In genomic region chr9:101388507-101388993, GRCh38 we compare ENCODE assay signal across 7 cellular contexts. TPM values are rescaled to one million over a fixed set of nuclear protein-coding genes. Genes with fewer than 3 reads are reported as not detected.
DNase-seq lines count a peak whose midpoint lies in the region; ATAC-seq and TF ChIP-seq lines count a peak whose summit lies in the region.

No MANE protein-coding gene starts in this region.

- no peak overlapping the region for H3K9ac ChIP-seq in liver (ENCODE audit: low read depth in 1 of 2, low read length in 2 of 2)

- peaks cover 0 to 23% (median 20%) of the 10 kb centered on the region in 4 donors for H3K36me3 ChIP-seq in liver (ENCODE audit: control insufficient read depth in 4 of 4, insufficient read depth in 3 of 4, low read depth in 1 of 4, low read length in 3 of 4)

- TF ChIP-seq CTCF in LNCaP clone FGC (IDR thresholded peaks at IDR 0.05; ENCODE audit: control insufficient read depth, extremely low read depth, insufficient read depth): peak; percentile 78
- TF ChIP-seq CTCF in astrocyte of the spinal cord (IDR thresholded peaks at IDR 0.05; ENCODE audit: low read depth, low read length): peak; percentile 53
- peak; percentile 39 for TF ChIP-seq CTCF in liver (IDR thresholded peaks at IDR 0.05; ENCODE audit: low read depth, low read length, missing input control)

- peak; percentile 75 for DNase-seq in DMS53 (lab: John Stamatoyannopoulos, UW)
- peak; percentile 49 for DNase-seq in LNCaP clone FGC (ENCODE audit: low read depth)
- no peak for DNase-seq in astrocyte of the spinal cord (ENCODE audit: low read depth, low spot score)
- DNase-seq in stimulated activated naive CD4-positive, alpha-beta T cell treated with Interleukin-2 at 50 U/mL for 16 hours (lab: John Stamatoyannopoulos, UW): no peak

- no peak overlapping the region for H3K4me3 ChIP-seq in LNCaP clone FGC (ENCODE audit: low read depth, low read length)
- no peak overlapping the region for H3K4me3 ChIP-seq in astrocyte of the spinal cord (ENCODE audit: low read depth, low read length)
- H3K4me3 ChIP-seq in liver (ENCODE audit: low read depth in 1 of 3, low read length in 3 of 3): no peak overlapping the region

- peak; percentile 69 to 77 for TF ChIP-seq RAD21 in liver (IDR thresholded peaks at IDR 0.05)

- H3K27me3 ChIP-seq in liver (ENCODE audit: control insufficient read depth in 4 of 4, insufficient read depth in 4 of 4, low read length in 3 of 4): no peaks in the 10 kb centered on the region

- WGBS in liver: 36% methylated on average over 2 of the region's 2 CpGs

- in situ Hi-C loops in astrocyte of the spinal cord (cut with HindIII; ENCODE audit: low sequenced_read_pairs): no loop called here

- peaks cover 0 to 2% (median 0%) of the 10 kb centered on the region in 4 donors for H3K9me3 ChIP-seq in liver (ENCODE audit: control insufficient read depth in 4 of 4, low read length in 3 of 4)

- ATAC-seq in GM21447 (IDR thresholded peaks at IDR 0.05; ENCODE audit: unreplicated experiment) (no peak), GM18517 (IDR thresholded peaks at IDR 0.05; ENCODE audit: unreplicated experiment) (no peak)

- H3K27ac ChIP-seq in liver (ENCODE audit: low read depth in 1 of 2, low read length in 2 of 2): peak overlapping the region; percentile 54 to 57

- peaks cover 0 to 19% (median 14%) of the 10 kb centered on the region in 4 donors for H3K4me1 ChIP-seq in liver (ENCODE audit: control insufficient read depth in 4 of 4, insufficient read depth in 4 of 4, low read length in 3 of 4)

TF ChIP-seq in liver, 16 proteins besides CTCF, POLR2A, EP300 and RAD21:
- TF ChIP-seq YY1 (IDR thresholded peaks at IDR 0.05): peak; percentile 5
- no peak for TF ChIP-seq FOXA1 (IDR thresholded peaks at IDR 0.05)
- no peak for TF ChIP-seq GABPA (IDR thresholded peaks at IDR 0.05 in 1 of 2, conservative IDR thresholded peaks at IDR 0.05 in 1 of 2)
- no peak for TF ChIP-seq NR2F2 (IDR thresholded peaks at IDR 0.05)
- no peak for TF ChIP-seq HNF4A (conservative IDR thresholded peaks at IDR 0.05)
- TF ChIP-seq RXRA (IDR thresholded peaks at IDR 0.05): peak in 1 of 2 donors; percentile 2
TF ChIP-seq in liver: peak in this region for 2.

RNA-seq across cellular contexts. Expression of gene BAAT, which starts 3.7 kb away (rescaled TPM):
- total RNA-seq in liver: 100 to 1,000 TPM in 1 of 2 donors, 10 to 100 TPM in 1; 31.9 to 167 TPM
- 100 to 1,000 TPM; 136 to 275 TPM for polyA plus RNA-seq in liver

RNA-seq across cellular contexts. Expression of gene MRPL50, which starts 9.9 kb away (rescaled TPM):
- 10 to 100 TPM in 1 of 2 donors, 1 to 10 TPM in 1; 9.0 to 11.9 TPM for total RNA-seq in liver
- 10 to 100 TPM in 1 of 2 donors, 1 to 10 TPM in 1; 5.7 to 12.3 TPM for polyA plus RNA-seq in liver

RNA-seq across cellular contexts. Expression of gene ZNF189, which starts 10.1 kb away (rescaled TPM):
- total RNA-seq in liver: 10 to 100 TPM; 11.4 to 16.1 TPM
- 1 to 10 TPM; 4.4 to 5.1 TPM for polyA plus RNA-seq in liver

RNA-seq across cellular contexts. Expression of gene ALDOB, which starts 47.0 kb away (rescaled TPM):
- 1,000 to 10,000 TPM in 1 of 2 donors, 100 to 1,000 TPM in 1; 527 to 1,744 TPM for total RNA-seq in liver
- polyA plus RNA-seq in liver: 1,000 to 10,000 TPM; 1,872 to 2,132 TPM

Comparison
In these comparisons a context has a peak if more than half of its experiments do, and no peak if none do; other contexts are left out.
1. DNase-seq: peak in DMS53 (single experiment) and LNCaP clone FGC (single experiment); none in astrocyte of the spinal cord (single experiment) and stimulated activated naive CD4-positive, alpha-beta T cell treated with Interleukin-2 at 50 U/mL for 16 hours (single experiment).
2. Peak in every context shown above with its lines, with median percentiles within 50 percentile points of each other: CTCF ChIP-seq.